Comparison of ENCODE assay signal across 8 cellular contexts in the genomic region with DNA sequence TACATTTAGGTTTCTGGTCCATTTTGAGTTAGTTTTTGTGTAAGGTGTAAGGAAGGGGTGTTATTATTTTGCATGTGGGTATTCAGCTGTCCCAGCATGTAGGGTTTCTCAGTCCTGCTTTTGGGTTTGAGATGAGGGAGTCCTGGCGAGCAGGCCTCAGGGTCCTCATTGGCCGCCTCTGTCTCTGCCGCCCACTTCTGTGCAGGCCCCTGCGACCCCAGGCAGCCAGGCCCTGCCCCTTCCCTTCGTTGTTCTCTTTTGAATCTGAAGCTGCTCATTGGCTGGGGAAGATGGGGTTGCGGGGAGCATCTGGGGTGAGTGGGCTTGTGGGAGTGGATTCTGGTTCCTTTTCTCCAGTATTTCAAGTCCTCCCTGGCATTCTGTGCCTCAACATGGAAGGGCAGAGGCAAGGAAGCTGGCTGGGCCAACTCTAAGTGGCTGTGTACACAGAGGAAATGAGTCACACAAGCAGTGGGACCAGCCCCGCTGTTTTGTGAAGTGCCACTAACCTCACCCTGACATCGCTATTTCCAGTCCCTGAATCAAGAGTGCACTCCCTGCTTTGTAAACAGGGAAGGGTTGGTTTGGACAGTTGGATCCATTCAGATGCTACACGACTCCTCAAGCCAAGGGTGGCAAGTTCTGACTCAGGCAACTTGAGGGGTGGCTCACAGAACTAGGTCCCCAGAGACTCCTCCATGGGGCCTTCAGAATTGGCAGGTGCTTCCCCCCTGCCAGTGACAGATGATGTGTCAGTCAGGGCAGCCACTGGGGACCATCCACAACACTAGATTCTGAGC.
DNase-seq lines count a peak whose midpoint lies in the region; ATAC-seq lines count a peak whose summit lies in the region.
"Not testable (repeated sequence)": the region's sequence is repeated elsewhere in the genome, so short reads cannot be mapped to it uniquely, and the experiment has no call there.

No MANE protein-coding gene starts in this region.

- ATAC-seq in GM21515 (IDR thresholded peaks at IDR 0.05; ENCODE audit: unreplicated experiment) = peak; percentile 79
- peak; percentile 76 for ATAC-seq in HG03469 (IDR thresholded peaks at IDR 0.05; ENCODE audit: unreplicated experiment)

- peak overlapping the region; percentile 94 for H3K27ac Mint-ChIP-seq in activated CD4-positive, alpha-beta memory T cell treated with anti-CD3 and anti-CD28 coated beads for 36 hours
- peak overlapping the region; percentile 56 for H3K27ac Mint-ChIP-seq in dendritic cell treated with granulocyte-macrophage colony-stimulating factor and Interleukin-4, amounts not matched to agents 40 ng/mL and 50 ng/mL, for 4 days

- CTCF ChIA-PET in activated CD4-positive, alpha-beta memory T cell treated with anti-CD3 and anti-CD28 coated beads for 36 hours (lab: Charles Lee) = not testable (repeated sequence)

- not testable (repeated sequence) for H3K27me3 Mint-ChIP-seq in activated CD4-positive, alpha-beta memory T cell treated with anti-CD3 and anti-CD28 coated beads for 36 hours; dendritic cell treated with granulocyte-macrophage colony-stimulating factor and Interleukin-4, amounts not matched to agents 40 ng/mL and 50 ng/mL, for 4 days

- intact Hi-C loops in activated CD4-positive, alpha-beta memory T cell treated with anti-CD3 and anti-CD28 coated beads for 36 hours (cut with micrococcal nuclease); dendritic cell treated with granulocyte-macrophage colony-stimulating factor and Interleukin-4, amounts not matched to agents 40 ng/mL and 50 ng/mL, for 4 days (cut with micrococcal nuclease): not testable (repeated sequence)

- H3K36me3 Mint-ChIP-seq in activated CD4-positive, alpha-beta memory T cell treated with anti-CD3 and anti-CD28 coated beads for 36 hours = not testable (repeated sequence)
- peaks cover 65% of the 10 kb centered on the region for H3K36me3 Mint-ChIP-seq in dendritic cell treated with granulocyte-macrophage colony-stimulating factor and Interleukin-4, amounts not matched to agents 40 ng/mL and 50 ng/mL, for 4 days (ENCODE audit: low read depth)

- H3K4me1 Mint-ChIP-seq in activated CD4-positive, alpha-beta memory T cell treated with anti-CD3 and anti-CD28 coated beads for 36 hours (ENCODE audit: low read depth) = peaks cover 15% of the 10 kb centered on the region
- peaks cover 28% of the 10 kb centered on the region for H3K4me1 Mint-ChIP-seq in dendritic cell treated with granulocyte-macrophage colony-stimulating factor and Interleukin-4, amounts not matched to agents 40 ng/mL and 50 ng/mL, for 4 days (ENCODE audit: low read depth)

- H3K9me3 Mint-ChIP-seq in activated CD4-positive, alpha-beta memory T cell treated with anti-CD3 and anti-CD28 coated beads for 36 hours; dendritic cell treated with granulocyte-macrophage colony-stimulating factor and Interleukin-4, amounts not matched to agents 40 ng/mL and 50 ng/mL, for 4 days: not testable (repeated sequence)

- POLR2A ChIA-PET in activated CD4-positive, alpha-beta memory T cell treated with anti-CD3 and anti-CD28 coated beads for 36 hours (lab: Charles Lee) = not testable (repeated sequence)

- peak; percentile 11 for DNase-seq in DMS79 (lab: John Stamatoyannopoulos, UW)
- peak; percentile 57 for DNase-seq in NCI-H774 (lab: John Stamatoyannopoulos, UW)
- DNase-seq in activated CD4-positive, alpha-beta memory T cell treated with anti-CD3 and anti-CD28 coated beads for 36 hours = peak; percentile 78
- peak; percentile 90 for DNase-seq in myocyte (ENCODE audit: low read depth)
- peak; percentile 29 to 42 for DNase-seq in stimulated activated CD8-positive, alpha-beta memory T cell treated with anti-CD3 and anti-CD28 coated beads, Interleukin-7, amount 100 ng/mL, for 4 hours (ENCODE audit: low read depth in 2 of 2)

- peak overlapping the region; percentile 16 for H3K4me3 Mint-ChIP-seq in activated CD4-positive, alpha-beta memory T cell treated with anti-CD3 and anti-CD28 coated beads for 36 hours
- not testable (repeated sequence) for H3K4me3 Mint-ChIP-seq in dendritic cell treated with granulocyte-macrophage colony-stimulating factor and Interleukin-4, amounts not matched to agents 40 ng/mL and 50 ng/mL, for 4 days

Comparison
In these comparisons a context has a peak if more than half of its experiments do, and no peak if none do; other contexts are left out.
1. Peak in every context shown above with its lines: DNase-seq and ATAC-seq.
2. DNase-seq: peak in every context shown above with its lines; median percentile 90 in myocyte; 78 in activated CD4-positive, alpha-beta memory T cell treated with anti-CD3 and anti-CD28 coated beads for 36 hours; 57 in NCI-H774; 36 in stimulated activated CD8-positive, alpha-beta memory T cell treated with anti-CD3 and anti-CD28 coated beads, Interleukin-7, amount 100 ng/mL, for 4 hours; 11 in DMS79.